Comparison of ENCODE assay signal across 5 cellular contexts in the genomic region with DNA sequence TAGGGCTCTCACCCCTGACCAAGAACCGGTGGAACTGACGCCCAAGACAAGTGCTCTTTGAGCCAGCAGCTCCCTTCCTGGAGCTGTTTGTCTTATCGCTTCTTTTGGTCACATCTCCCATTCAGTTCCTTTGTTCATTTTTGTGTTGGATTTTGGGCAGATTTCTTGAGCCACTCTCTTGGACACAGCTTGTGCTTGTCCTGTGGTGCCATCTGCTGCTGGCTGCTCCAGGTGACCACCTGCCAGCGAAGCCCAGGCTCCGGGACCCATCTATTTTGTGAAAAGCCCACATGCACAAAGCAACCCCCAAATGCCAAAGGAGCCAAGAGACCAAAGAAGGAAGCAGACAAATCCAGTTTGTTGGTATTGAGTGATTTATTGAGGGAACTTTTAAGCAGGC. TPM values are rescaled to one million over a fixed set of nuclear protein-coding genes. Genes with fewer than 3 reads are reported as not detected.
"Had no signal": no experiment of that assay in that cellular context is flagged by ENCODE, and none has a peak within 500 bp of the region (broad histone marks: within the 10 kb centered on the region; RNA-seq: fewer than 3 reads in every experiment).

No MANE protein-coding gene starts in this region.

RNA-seq across cellular contexts. Expression of a gene that starts 6.2 kb away (rescaled TPM):
- total RNA-seq: PC-9; Right ventricle myocardium superior; T-cell; T-helper 1 cell treated with Interleukin-12 subunit alpha and Interleukin-12 subunit beta and Interleukin-4 antibody, amounts not matched to agents 30 ng/mL and 1 ng/mL, for 36 hours had no signal
- polyA plus RNA-seq: SK-N-SH had no signal
